Comparison of ENCODE assay signal across 15 cellular contexts in genomic region chr2:238163494-238164198, GRCh38. TPM values are rescaled to one million over a fixed set of nuclear protein-coding genes. Genes with fewer than 3 reads are reported as not detected.
DNase-seq lines count a peak whose midpoint lies in the region; ATAC-seq, FAIRE-seq and TF ChIP-seq lines count a peak whose summit lies in the region.
"Had no signal": no experiment of that assay in that cellular context is flagged by ENCODE, and none has a peak within 500 bp of the region (broad histone marks: within the 10 kb centered on the region; RNA-seq: fewer than 3 reads in every experiment).

No MANE protein-coding gene starts in this region.

- no peak overlapping the region for H4K8ac ChIP-seq in H1 (ENCODE audit: extremely low read depth, insufficient read depth, low read length)

- H3K4me3 Mint-ChIP-seq in naive thymus-derived CD4-positive, alpha-beta T cell = no peak overlapping the region
- H3K4me3 Mint-ChIP-seq: IgD-negative memory B cell had no signal

- no peaks in the 10 kb centered on the region; the same call in 1 of the 2 replicates for H3K79me1 ChIP-seq in H1 (ENCODE audit: low read depth, low read length)

- H4K5ac ChIP-seq in H1 (ENCODE audit: insufficient read length, low read depth, low read length) = no peak overlapping the region

- H3K4me1 Mint-ChIP-seq in naive thymus-derived CD4-positive, alpha-beta T cell = peaks cover 0 to 16% (median 6%) of the 10 kb centered on the region in 7 donors

- H3K4me2 ChIP-seq in H1 (ENCODE audit: insufficient read depth in 1 of 2, low read depth in 2 of 2, low read length in 2 of 2) = peak overlapping the region; percentile 55 to 89

- H2BK5ac ChIP-seq in H1 (ENCODE audit: low read depth, low read length) = no peak overlapping the region

- H3K18ac ChIP-seq in H1 (ENCODE audit: extremely low read depth, low read length) = no peak overlapping the region

- no peak overlapping the region for H2BK120ac ChIP-seq in H1 (replicated peaks; ENCODE audit: low read depth, low read length)

- no peak overlapping the region for H3K27ac Mint-ChIP-seq in naive thymus-derived CD4-positive, alpha-beta T cell

- no peak overlapping the region for H4K91ac ChIP-seq in H1 (replicated peaks; ENCODE audit: insufficient read length, low read length)

- POLR2A ChIA-PET in H1 (lab: Charles Lee; ENCODE audit: partially characterized antibody) = interaction anchor here (1.0 to 1.8 kb wide), 3 partner anchors 9 to 83 kb away, joined by 3 to 4 read pairs (median 3); partner anchors contain the start of gene HES6
- POLR2A ChIA-PET in naive thymus-derived CD4-positive, alpha-beta T cell (lab: Charles Lee) = no interaction called here

- WGBS in H1 (ENCODE audit: extremely low coverage in 1 of 2, insufficient coverage in 1 of 2, insufficient read length in 1 of 2, insufficient replicate concordance in 2 of 2, low coverage in 1 of 2, low lambda C conversion rate in 2 of 2, missing lambda C conversion rate in 1 of 2), 2 experiments = 11% methylated on average over 58 of the region's 95 CpGs; no CpG with 5 or more reads in 1 of the 2 experiments

- no peak overlapping the region for H3K27ac ChIP-seq in HUES48 (ENCODE audit: low read depth, low read length)
- no peak overlapping the region for H3K27ac ChIP-seq in H1 (ENCODE audit: low read depth, low read length)
- H3K27ac ChIP-seq in naive thymus-derived CD4-positive, alpha-beta T cell (ENCODE audit: low read depth, low read length) = no peak overlapping the region
- H3K27ac ChIP-seq: neutrophil, SJSA1 had no signal

- H3K27me3 ChIP-seq in HUES48 (ENCODE audit: control insufficient read depth, insufficient read depth, low read length) (peaks cover 61% of the 10 kb centered on the region), H1 (replicated peaks in 1 of 4; ENCODE audit: control insufficient read depth in 3 of 4, extremely low read depth in 1 of 4, insufficient read depth in 3 of 4, low read length in 3 of 4) (peaks cover 21 to 53% (median 40%) of the 10 kb centered on the region in 4 experiments)
- H3K27me3 ChIP-seq in naive thymus-derived CD4-positive, alpha-beta T cell (ENCODE audit: control insufficient read depth in 2 of 2, insufficient read depth in 2 of 2, low read length in 2 of 2) = no peaks in the 10 kb centered on the region
- H3K27me3 ChIP-seq: SJSA1 had no signal

- H3K9me3 ChIP-seq in HUES48 (ENCODE audit: control insufficient read depth, insufficient read depth, low read length) (no peaks in the 10 kb centered on the region), H1 (ENCODE audit: insufficient read depth in 2 of 2, low read depth in 1 of 2, low read length in 1 of 2) (no peaks in the 10 kb centered on the region), mucosa of descending colon (no peaks in the 10 kb centered on the region)
- no peaks in the 10 kb centered on the region for H3K9me3 ChIP-seq in naive thymus-derived CD4-positive, alpha-beta T cell (ENCODE audit: control insufficient read depth in 2 of 3, low read length in 3 of 3)
- H3K9me3 ChIP-seq: neutrophil, SJSA1 had no signal

- H2AK5ac ChIP-seq in H1 (ENCODE audit: low read depth, low read length) = no peak overlapping the region

- no peak for TF ChIP-seq POLR2A in H1 (IDR thresholded peaks at IDR 0.05; ENCODE audit: control extremely low read depth in 1 of 2, low read depth in 2 of 2, low read length in 2 of 2)

- H3K4me3 ChIP-seq in HUES48 (ENCODE audit: low read depth, low read length) (peak overlapping the region; percentile 60; the same call in 1 of the 2 replicates), H1 (ENCODE audit: extremely low read depth in 1 of 4, insufficient read depth in 2 of 4, low read depth in 3 of 4, low read length in 4 of 4) (peak overlapping the region; percentile 41 to 56 (median 42); a peak in 7 of 8 replicates), mucosa of descending colon (no peak overlapping the region)
- H3K4me3 ChIP-seq in naive thymus-derived CD4-positive, alpha-beta T cell (ENCODE audit: low read length) = no peak overlapping the region
- H3K4me3 ChIP-seq: SJSA1 had no signal

- H2BK15ac ChIP-seq in H1 (ENCODE audit: low read length) = no peak overlapping the region

- no peaks in the 10 kb centered on the region for H3K79me2 ChIP-seq in H1 (ENCODE audit: control insufficient read depth in 1 of 2, insufficient read depth in 2 of 2, low read length in 2 of 2)

- ATAC-seq in mucosa of descending colon (peak; percentile 3), HG03432 (IDR thresholded peaks at IDR 0.05; ENCODE audit: unreplicated experiment) (no peak), GM19351 (IDR thresholded peaks at IDR 0.05; ENCODE audit: unreplicated experiment) (no peak)
- no peak for ATAC-seq in naive thymus-derived CD4-positive, alpha-beta T cell

- peaks cover 0 to 3% (median 2%) of the 10 kb centered on the region in 5 donors for H3K36me3 Mint-ChIP-seq in naive thymus-derived CD4-positive, alpha-beta T cell
- H3K36me3 Mint-ChIP-seq: IgD-negative memory B cell had no signal

- peaks cover 17 to 35% (median 24%) of the 10 kb centered on the region in 5 donors for H3K27me3 Mint-ChIP-seq in naive thymus-derived CD4-positive, alpha-beta T cell

- intact Hi-C loops in mucosa of descending colon (cut with DNase I, micrococcal nuclease) = no loop called here
- intact Hi-C loops in naive thymus-derived CD4-positive, alpha-beta T cell (cut with micrococcal nuclease) = no loop called here

- H3K36me3 ChIP-seq in HUES48 (ENCODE audit: control insufficient read depth, insufficient read depth, low read length) (no peaks in the 10 kb centered on the region), H1 (ENCODE audit: control insufficient read depth in 2 of 4, insufficient read depth in 4 of 4, low read length in 3 of 4) (no peaks in the 10 kb centered on the region; a peak in 1 of 8 replicates), mucosa of descending colon (ENCODE audit: low read depth) (no peaks in the 10 kb centered on the region)
- H3K36me3 ChIP-seq in naive thymus-derived CD4-positive, alpha-beta T cell (ENCODE audit: control insufficient read depth in 2 of 3, insufficient read depth in 3 of 3, low read length in 3 of 3) = peaks cover 0 to 9% (median 0%) of the 10 kb centered on the region in 3 experiments

- H3K14ac ChIP-seq in H1 (ENCODE audit: insufficient read length) = no peak overlapping the region

- CTCF ChIA-PET in H1 (lab: Charles Lee; ENCODE audit: partially characterized antibody) = interaction anchor here (0.9 kb wide), 1 partner anchor 240 kb away, joined by 3 read pairs; no protein-coding TSS in a partner anchor
- CTCF ChIA-PET in naive thymus-derived CD4-positive, alpha-beta T cell (lab: Charles Lee) = no interaction called here

- H3K56ac ChIP-seq in H1 (replicated peaks; ENCODE audit: insufficient read length, low read depth, low read length) = no peak overlapping the region

- TF ChIP-seq EP300 in H1 (IDR thresholded peaks at IDR 0.05; ENCODE audit: borderline replicate concordance in 1 of 2, low read depth in 2 of 2, low read length in 2 of 2) = no peak

- H3K9ac ChIP-seq in HUES48 (ENCODE audit: low read depth, low read length) (no peak overlapping the region), H1 (replicated peaks in 1 of 4; ENCODE audit: extremely low read depth in 1 of 4, low read depth in 3 of 4, low read length in 3 of 4) (no peak overlapping the region; a peak in 1 of 7 replicates)

- H2BK12ac ChIP-seq in H1 (ENCODE audit: low read depth, low read length) = no peak overlapping the region

- no peak overlapping the region for H2BK20ac ChIP-seq in H1 (ENCODE audit: low read length)

- no peak for TF ChIP-seq CTCF in H1 (IDR thresholded peaks at IDR 0.05; ENCODE audit: control extremely low read depth in 1 of 3, insufficient read depth in 1 of 3, low read depth in 1 of 3, low read length in 3 of 3)
- no peak for TF ChIP-seq CTCF in mucosa of descending colon (IDR thresholded peaks at IDR 0.05)

- H3K23me2 ChIP-seq in H1 (ENCODE audit: low read depth, low read length) = peaks cover 6% of the 10 kb centered on the region; the same call in 1 of the 2 replicates

- H4K20me1 ChIP-seq in H1 (replicated peaks in 1 of 2; ENCODE audit: control insufficient read depth in 1 of 2, insufficient read depth in 2 of 2, low read length in 2 of 2) = peaks cover 6% of the 10 kb centered on the region in 2 experiments

- FAIRE-seq in H1 (lab: Jason Lieb, UNC) = no peak
- FAIRE-seq: D721Med had no signal

- H3K4me1 ChIP-seq in HUES48 (ENCODE audit: control insufficient read depth, insufficient read depth, low read length) = peaks cover 10% of the 10 kb centered on the region
- H3K4me1 ChIP-seq in H1 (replicated peaks in 1 of 4; ENCODE audit: control insufficient read depth in 3 of 4, insufficient read depth in 4 of 4, low read length in 3 of 4) = peaks cover 0 to 12% (median 2%) of the 10 kb centered on the region in 4 experiments; a peak in 4 of 7 replicates
- H3K4me1 ChIP-seq in mucosa of descending colon (ENCODE audit: low read depth) = peaks cover 15% of the 10 kb centered on the region
- H3K4me1 ChIP-seq in naive thymus-derived CD4-positive, alpha-beta T cell (ENCODE audit: control insufficient read depth in 2 of 2, insufficient read depth in 2 of 2, low read length in 2 of 2) = peaks cover 0 to 11% of the 10 kb centered on the region in 2 donors

- TF ChIP-seq RAD21 in H1 (IDR thresholded peaks at IDR 0.05 in 1 of 2, conservative IDR thresholded peaks at IDR 0.05 in 1 of 2; ENCODE audit: low read depth in 2 of 2, low read length in 2 of 2) = no peak

- no peaks in the 10 kb centered on the region for H3K9me3 Mint-ChIP-seq in naive thymus-derived CD4-positive, alpha-beta T cell
- H3K9me3 Mint-ChIP-seq: IgD-negative memory B cell had no signal

- no peak overlapping the region for H2AFZ ChIP-seq in H1 (ENCODE audit: low read length)

- DNase-seq in AG20443 (ENCODE audit: low spot score) (peak; percentile 44), H1 (ENCODE audit: low read depth in 1 of 2, low spot score in 2 of 2) (peak in 1 of 2 experiments; percentile 64), mucosa of descending colon (peak in 2 of 3 donors; percentile 25 to 46), SK-N-DZ (ENCODE audit: low spot score) (no peak)
- DNase-seq in naive thymus-derived CD4-positive, alpha-beta T cell = no peak
- DNase-seq: activated CD4-positive, alpha-beta T cell treated with anti-CD3 and anti-CD28 coated beads for 4 hours; activated effector memory CD4-positive, alpha-beta T cell treated with anti-CD3 and anti-CD28 coated beads, Interleukin-2, amount 50 U/mL, for 16 hours; stimulated activated CD4-positive, alpha-beta T cell treated with anti-CD3 and anti-CD28 coated beads, Interleukin-2, amount 100 ng/mL, for 48 hours had no signal

- no peak overlapping the region for H3K4ac ChIP-seq in H1 (replicated peaks; ENCODE audit: insufficient read length, low read depth, low read length)

- H3K23ac ChIP-seq in H1 (ENCODE audit: insufficient read length) = no peak overlapping the region

RNA-seq across cellular contexts. Expression of gene ERFE, which starts 4.9 kb away (rescaled TPM):
- 1.8 and 2.5 TPM in 2 replicates for total RNA-seq in H1 (2021; fragmentation: NEBNext Ultra II Directional; extraction: Animal tissue kit (Norgen Biotek cat#: 25700))
- 3.6 and 5.1 TPM in 2 replicates for polyA plus RNA-seq in H1 (2011; rRNA removed)
- polyA plus RNA-seq in H1 (2011; cell fraction: cytosol; rRNA removed) = 4.8 TPM
- 10.3 TPM for polyA plus RNA-seq in H1 (2011; cell fraction: nucleus; rRNA removed)
- polyA plus RNA-seq in H1 (2012, experiment 1 of 2) = 2.8 to 3.5 TPM (median 2.8 TPM) in 4 replicates
- polyA plus RNA-seq in H1 (2012, experiment 2 of 2) = 3.2 TPM
- 3.1 TPM for polyA plus RNA-seq in H1 (2013, experiment 1 of 2)
- 2.8 TPM for polyA plus RNA-seq in H1 (2013, experiment 2 of 2)
- polyA minus RNA-seq in H1 (2011; rRNA and poly(A)+ RNA removed) = 1.1 and 1.3 TPM in 2 replicates
- 2.8 TPM for polyA minus RNA-seq in H1 (2011; cell fraction: cytosol; rRNA and poly(A)+ RNA removed)
- polyA minus RNA-seq in H1 (2011; cell fraction: nucleus; rRNA and poly(A)+ RNA removed) = 1.4 TPM
- total RNA-seq in mucosa of descending colon = under 1 TPM; 0.38 to 0.58 (median 0.51) TPM
- polyA plus RNA-seq in SK-N-DZ (2014; cell fraction: cytosol; rRNA removed) = 4.6 and 6.2 TPM in 2 replicates
- polyA plus RNA-seq in SK-N-DZ (2014; cell fraction: nucleus; rRNA removed) = 4.9 and 13.2 TPM in 2 replicates
- under 1 TPM in 2 of 5 experiments, not detected in 3; 0.29 to 0.31 TPM for total RNA-seq in naive thymus-derived CD4-positive, alpha-beta T cell
- polyA plus RNA-seq in naive thymus-derived CD4-positive, alpha-beta T cell = not detected
- polyA plus RNA-seq: IgD-negative memory B cell had no signal

RNA-seq across cellular contexts. Expression of gene KLHL30, which starts 25.2 kb away (rescaled TPM):
- 0.08 TPM in 1 of 2 replicates, not detected in the other for total RNA-seq in H1 (2021; fragmentation: NEBNext Ultra II Directional; extraction: Animal tissue kit (Norgen Biotek cat#: 25700))
- 0.03 TPM in 1 of 2 replicates, not detected in the other for polyA plus RNA-seq in H1 (2011; rRNA removed)
- 0.01 TPM for polyA plus RNA-seq in H1 (2011; cell fraction: cytosol; rRNA removed)
- polyA plus RNA-seq in H1 (2011; cell fraction: nucleus; rRNA removed) = 0.07 TPM
- polyA plus RNA-seq in H1 (2012, experiment 1 of 2) = not detected in 4 replicates
- polyA plus RNA-seq in H1 (2012, experiment 2 of 2) = not detected
- polyA plus RNA-seq in H1 (2013, experiment 1 of 2) = not detected
- not detected for polyA plus RNA-seq in H1 (2013, experiment 2 of 2)
- not detected in 2 replicates for polyA minus RNA-seq in H1 (2011; rRNA and poly(A)+ RNA removed)
- polyA minus RNA-seq in H1 (2011; cell fraction: cytosol; rRNA and poly(A)+ RNA removed) = not detected
- polyA minus RNA-seq in H1 (2011; cell fraction: nucleus; rRNA and poly(A)+ RNA removed) = not detected
- 1 to 10 TPM in 1 of 3 donors, under 1 TPM in 2; 0.17 to 1.1 (median 0.24) TPM for total RNA-seq in mucosa of descending colon
- 4.3 and 6.4 TPM in 2 replicates for polyA plus RNA-seq in SK-N-DZ (2014; cell fraction: cytosol; rRNA removed)
- 6.6 and 8.2 TPM in 2 replicates for polyA plus RNA-seq in SK-N-DZ (2014; cell fraction: nucleus; rRNA removed)
- not detected for total RNA-seq in naive thymus-derived CD4-positive, alpha-beta T cell
- not detected for polyA plus RNA-seq in naive thymus-derived CD4-positive, alpha-beta T cell
- polyA plus RNA-seq: IgD-negative memory B cell had no signal

RNA-seq across cellular contexts. Expression of gene ILKAP, which starts 39.8 kb away (rescaled TPM):
- total RNA-seq in H1 (2021; fragmentation: NEBNext Ultra II Directional; extraction: Animal tissue kit (Norgen Biotek cat#: 25700)) = 30.4 and 33.8 TPM in 2 replicates
- 23.5 and 29.4 TPM in 2 replicates for polyA plus RNA-seq in H1 (2011; rRNA removed)
- 35.7 TPM for polyA plus RNA-seq in H1 (2011; cell fraction: cytosol; rRNA removed)
- 41.3 TPM for polyA plus RNA-seq in H1 (2011; cell fraction: nucleus; rRNA removed)
- polyA plus RNA-seq in H1 (2012, experiment 1 of 2) = 23.2 to 32.3 TPM (median 29.4 TPM) in 4 replicates
- 29.2 TPM for polyA plus RNA-seq in H1 (2012, experiment 2 of 2)
- 23.9 TPM for polyA plus RNA-seq in H1 (2013, experiment 1 of 2)
- polyA plus RNA-seq in H1 (2013, experiment 2 of 2) = 24.4 TPM
- 23.3 and 23.4 TPM in 2 replicates for polyA minus RNA-seq in H1 (2011; rRNA and poly(A)+ RNA removed)
- polyA minus RNA-seq in H1 (2011; cell fraction: cytosol; rRNA and poly(A)+ RNA removed) = 7.9 TPM
- 37.9 TPM for polyA minus RNA-seq in H1 (2011; cell fraction: nucleus; rRNA and poly(A)+ RNA removed)
- 10 to 100 TPM; 33.2 to 55.7 (median 39.9) TPM for total RNA-seq in mucosa of descending colon
- 35.3 and 40.2 TPM in 2 replicates for polyA plus RNA-seq in SK-N-DZ (2014; cell fraction: cytosol; rRNA removed)
- polyA plus RNA-seq in SK-N-DZ (2014; cell fraction: nucleus; rRNA removed) = 75.5 and 77.4 TPM in 2 replicates
- 100 to 1,000 TPM in 2 of 5 experiments, 10 to 100 TPM in 3; 68.1 to 126 (median 90.9) TPM for total RNA-seq in naive thymus-derived CD4-positive, alpha-beta T cell
- 10 to 100 TPM; 40.6 to 48.1 TPM for polyA plus RNA-seq in naive thymus-derived CD4-positive, alpha-beta T cell

Comparison
In these comparisons a context has a peak if more than half of its experiments do, and no peak if none do; other contexts are left out.
1. DNase-seq: peak in AG20443 (single experiment) and mucosa of descending colon (2 of 3); none in SK-N-DZ (single experiment) and naive thymus-derived CD4-positive, alpha-beta T cell (0 of 9).
2. H3K4me3 ChIP-seq: peak in HUES48 (single experiment) and H1 (4 of 4); none in mucosa of descending colon (single experiment) and naive thymus-derived CD4-positive, alpha-beta T cell (single experiment).